In genomic region chr17:48639982-48640857, GRCh38 we compare ENCODE assay signal across 27 cellular contexts. TPM values are rescaled to one million over a fixed set of nuclear protein-coding genes. Genes with fewer than 3 reads are reported as not detected.
"Had no signal": no experiment of that assay in that cellular context is flagged by ENCODE, and none has a peak within 500 bp of the region (broad histone marks: within the 10 kb centered on the region; RNA-seq: fewer than 3 reads in every experiment).

No MANE protein-coding gene starts in this region.

- H3K4me3 Mint-ChIP-seq: activated T-cell treated with anti-CD3 and anti-CD28 coated beads, Interleukin-2, amount 50 U/mL, for 72 hours; dendritic cell treated with granulocyte-macrophage colony-stimulating factor and Interleukin-4, amounts not matched to agents 40 ng/mL and 50 ng/mL, for 4 days; natural killer cell had no signal

- FAIRE-seq: bronchial epithelial cell, endothelial cell of umbilical vein had no signal

- ATAC-seq: activated T-cell treated with anti-CD3 and anti-CD28 coated beads, Interleukin-2, amount 50 U/mL, for 72 hours; gastroesophageal sphincter; heart left ventricle; left ventricle myocardium superior; natural killer cell; stimulated activated naive CD8-positive, alpha-beta T cell treated with anti-CD3 and anti-CD28 coated beads, Interleukin-15, Interleukin-2, amounts not matched to agents 100 U/mL and 50 U/mL, for 24 hours had no signal

- H3K9me3 ChIP-seq: adrenal gland, esophagus muscularis mucosa, gastroesophageal sphincter, heart left ventricle, tibial artery had no signal

- DNase-seq: activated CD4-positive, alpha-beta T cell treated with anti-CD3 and anti-CD28 coated beads, Interleukin-2, amount 50 U/mL, for 4 hours; activated CD4-positive, CD25-positive, alpha-beta regulatory T cell treated with anti-CD3 and anti-CD28 coated beads, Interleukin-2, amount 50 U/mL, for 72 hours; activated effector memory CD4-positive, alpha-beta T cell treated with anti-CD3 and anti-CD28 coated beads, Interleukin-2, amount 50 U/mL, for 16 hours; activated naive CD4-positive, alpha-beta T cell treated with anti-CD3 and anti-CD28 coated beads, Interleukin-2, amount 50 U/mL, for 16 hours; activated T-cell treated with anti-CD3 and anti-CD28 coated beads, Interleukin-2, amount 50 U/mL, for 72 hours; adrenal gland; effector CD8-positive, alpha-beta T cell; heart left ventricle; kidney glomerular epithelial cell; left ventricle myocardium superior; natural killer cell; posterior cingulate gyrus; stimulated activated CD4-positive, alpha-beta T cell treated with anti-CD3 and anti-CD28 coated beads, Interleukin-12 subunit alpha, Interleukin-12 subunit beta, amount 100 ng/mL, for 4 hours; stimulated activated CD4-positive, alpha-beta T cell treated with anti-CD3 and anti-CD28 coated beads, Interleukin-1b, Interleukin-23, amount 100 ng/mL, for 48 hours; stimulated activated naive CD8-positive, alpha-beta T cell treated with anti-CD3 and anti-CD28 coated beads, Interleukin-15, Interleukin-2, amounts not matched to agents 100 U/mL and 50 U/mL, for 24 hours; substantia nigra; SW 1271; T-helper 2 cell; tibial artery had no signal

- H3K36me3 ChIP-seq: adrenal gland, esophagus muscularis mucosa, gastroesophageal sphincter, heart left ventricle, tibial artery had no signal

- H3K27ac Mint-ChIP-seq: activated T-cell treated with anti-CD3 and anti-CD28 coated beads, Interleukin-2, amount 50 U/mL, for 72 hours; dendritic cell treated with granulocyte-macrophage colony-stimulating factor and Interleukin-4, amounts not matched to agents 40 ng/mL and 50 ng/mL, for 4 days; natural killer cell had no signal

- H3K9me3 Mint-ChIP-seq: activated T-cell treated with anti-CD3 and anti-CD28 coated beads, Interleukin-2, amount 50 U/mL, for 72 hours; dendritic cell treated with granulocyte-macrophage colony-stimulating factor and Interleukin-4, amounts not matched to agents 40 ng/mL and 50 ng/mL, for 4 days; natural killer cell had no signal

- H3K4me3 ChIP-seq: adrenal gland, esophagus muscularis mucosa, gastroesophageal sphincter, heart left ventricle, tibial artery had no signal

- H3K27ac ChIP-seq: adrenal gland, esophagus muscularis mucosa, gastroesophageal sphincter, heart left ventricle, tibial artery, VCaP had no signal

RNA-seq across cellular contexts. Expression of gene HOXB9, which starts 14.1 kb away (rescaled TPM):
- total RNA-seq: bronchial epithelial cell, esophagus muscularis mucosa, gastroesophageal sphincter, heart left ventricle, left ventricle myocardium superior had no signal
- polyA plus RNA-seq: heart left ventricle had no signal

RNA-seq across cellular contexts. Expression of gene HOXB8, which starts 25.1 kb away (rescaled TPM):
- total RNA-seq: activated T-cell treated with anti-CD3 and anti-CD28 coated beads, Interleukin-2, amount 50 U/mL, for 72 hours; bronchial epithelial cell; cerebellum; esophagus muscularis mucosa; heart left ventricle; left ventricle myocardium superior; natural killer cell had no signal
- polyA plus RNA-seq: heart left ventricle had no signal

RNA-seq across cellular contexts. Expression of gene HOXB7, which starts 29.4 kb away (rescaled TPM):
- total RNA-seq: bronchial epithelial cell, cerebellum had no signal

RNA-seq across cellular contexts. Expression of gene HOXB6, which starts 35.4 kb away (rescaled TPM):
- total RNA-seq: bronchial epithelial cell, cerebellum, natural killer cell had no signal

RNA-seq across cellular contexts. Expression of gene HOXB5, which starts 46.6 kb away (rescaled TPM):
- total RNA-seq: activated CD8-positive, alpha-beta memory T cell treated with anti-CD3 and anti-CD28 coated beads for 36 hours; activated T-cell treated with anti-CD3 and anti-CD28 coated beads, Interleukin-2, amount 50 U/mL, for 72 hours; bronchial epithelial cell; cerebellum; left ventricle myocardium superior; natural killer cell had no signal
